ENCODE assay signal across 19 cellular contexts in genomic region chr2:54997826-54998225, GRCh38. TPM values are rescaled to one million over a fixed set of nuclear protein-coding genes. Genes with fewer than 3 reads are reported as not detected.
DNase-seq lines count a peak whose midpoint lies in the region; ATAC-seq and TF ChIP-seq lines count a peak whose summit lies in the region.
"Had no signal": no experiment of that assay in that cellular context is flagged by ENCODE, and none has a peak within 500 bp of the region (broad histone marks: within the 10 kb centered on the region; RNA-seq: fewer than 3 reads in every experiment).

No MANE protein-coding gene starts in this region.

- H2AFZ ChIP-seq in H9 (ENCODE audit: low read length) (no peak overlapping the region), smooth muscle cell (ENCODE audit: low read depth) (no peak overlapping the region)
- H2AFZ ChIP-seq: PC-9 had no signal

- H3K23ac ChIP-seq in H9 (ENCODE audit: insufficient read length, low read depth, low read length): no peak overlapping the region

- H3K9me3 Mint-ChIP-seq in H9: no peaks in the 10 kb centered on the region
- peaks cover 4% of the 10 kb centered on the region for H3K9me3 Mint-ChIP-seq in glutamatergic neuron (ENCODE audit: unreplicated experiment)
- H3K9me3 Mint-ChIP-seq: activated B cell treated with CpG ODN at 0.5 μM for 24 hours; activated naive CD4-positive, alpha-beta T cell treated with anti-CD3 and anti-CD28 coated beads, Interleukin-2, amount 50 U/mL, for 24 hours; activated T-cell treated with anti-CD3 and anti-CD28 coated beads, Interleukin-2, amount 50 U/mL, for 72 hours; natural killer cell had no signal

- H3F3A ChIP-seq in smooth muscle cell (ENCODE audit: low read depth): peaks cover 4% of the 10 kb centered on the region

- no peak overlapping the region for H3T11ph ChIP-seq in H9 (ENCODE audit: low read length)

- no peak overlapping the region for H4K8ac ChIP-seq in H9 (replicated peaks; ENCODE audit: insufficient read length, low read depth, low read length)

- H3K9ac ChIP-seq in H9 (ENCODE audit: extremely low read depth, insufficient read length, low read length): no peak overlapping the region
- no peak overlapping the region for H3K9ac ChIP-seq in smooth muscle cell (ENCODE audit: low read depth)

- ATAC-seq in T-helper 17 cell: no peak
- no peak for ATAC-seq in GM19395 (IDR thresholded peaks at IDR 0.05; ENCODE audit: unreplicated experiment)
- no peak for ATAC-seq in GM21526 (IDR thresholded peaks at IDR 0.05; ENCODE audit: low FRiP score, unreplicated experiment)
- ATAC-seq: activated T-cell treated with anti-CD3 and anti-CD28 coated beads, Interleukin-2, amount 50 U/mL, for 72 hours had no signal

- no peak overlapping the region for H4K91ac ChIP-seq in H9 (ENCODE audit: insufficient read length, low read depth, low read length)

- H3K9me3 ChIP-seq in H9 (ENCODE audit: control insufficient read depth, low read depth, low read length) (no peaks in the 10 kb centered on the region), T-helper 17 cell (ENCODE audit: control insufficient read depth, low read length, poor library complexity, severe bottlenecking) (no peaks in the 10 kb centered on the region), smooth muscle cell (replicated peaks; ENCODE audit: low read depth) (no peaks in the 10 kb centered on the region)
- H3K9me3 ChIP-seq: SJSA1, thoracic aorta had no signal

- no peak overlapping the region for H2BK15ac ChIP-seq in H9 (ENCODE audit: low read depth, low read length)

- no peak overlapping the region for H3K14ac ChIP-seq in H9 (ENCODE audit: insufficient read depth, low read length)

- no peaks in the 10 kb centered on the region for H3K23me2 ChIP-seq in H9 (ENCODE audit: insufficient read length, low read depth, low read length, poor library complexity, severe bottlenecking)

- H4K5ac ChIP-seq in H9 (ENCODE audit: insufficient read length, low read depth, low read length): no peak overlapping the region

- no peak overlapping the region for H3K18ac ChIP-seq in H9 (ENCODE audit: insufficient read length, low read depth, low read length)

- H2BK12ac ChIP-seq in H9 (ENCODE audit: insufficient read length, low read depth, low read length): no peak overlapping the region

- peaks cover 43% of the 10 kb centered on the region; the same call in 1 of the 2 replicates for H3K79me2 ChIP-seq in H9 (ENCODE audit: insufficient read depth, low read length)
- H3K79me2 ChIP-seq in smooth muscle cell (ENCODE audit: low read depth): peaks cover 100% of the 10 kb centered on the region

- no peak overlapping the region for H3K27ac Mint-ChIP-seq in H9
- no peak overlapping the region for H3K27ac Mint-ChIP-seq in T-helper 17 cell
- no peak overlapping the region for H3K27ac Mint-ChIP-seq in glutamatergic neuron (ENCODE audit: unreplicated experiment)
- H3K27ac Mint-ChIP-seq: activated B cell treated with CpG ODN at 0.5 μM for 24 hours; activated T-cell treated with anti-CD3 and anti-CD28 coated beads, Interleukin-2, amount 50 U/mL, for 72 hours had no signal

- no peak overlapping the region for H2BK5ac ChIP-seq in H9 (ENCODE audit: insufficient read length, low read length)

- H2BK20ac ChIP-seq in H9 (ENCODE audit: low read depth, low read length, poor library complexity, severe bottlenecking): no peak overlapping the region

- H4K20me1 ChIP-seq in H9 (ENCODE audit: control insufficient read depth, insufficient read depth, insufficient read length) (no peaks in the 10 kb centered on the region), smooth muscle cell (ENCODE audit: low read depth) (peaks cover 100% of the 10 kb centered on the region)

- no peak overlapping the region for H2BK120ac ChIP-seq in H9 (ENCODE audit: low read depth, low read length, poor library complexity, severe bottlenecking)

- no peak overlapping the region for H2AK5ac ChIP-seq in H9 (ENCODE audit: insufficient read length, low read length)

- H3K56ac ChIP-seq in H9 (ENCODE audit: insufficient read length, low read depth, low read length): no peak overlapping the region

- no peak overlapping the region for H3K4ac ChIP-seq in H9 (ENCODE audit: low read depth, low read length)

- DNase-seq in H9: no peak
- no peak for DNase-seq in T-helper 17 cell
- no peak for DNase-seq in glutamatergic neuron
- DNase-seq in smooth muscle cell (lab: John Stamatoyannopoulos, UW; ENCODE audit: unreplicated experiment): no peak
- DNase-seq in nucleus accumbens (lab: John Stamatoyannopoulos, UW): no peak
- DNase-seq: activated B cell treated with CpG ODN at 0.5 μM for 24 hours; activated CD8-positive, alpha-beta memory T cell treated with anti-CD3 and anti-CD28 coated beads for 24 hours; activated T-cell treated with anti-CD3 and anti-CD28 coated beads, Interleukin-2, amount 50 U/mL, for 72 hours; AML-193; foreskin fibroblast; natural killer cell; NCI-H1105 treated with DMSO at 0.1 percent for 48 hours; NCI-H524 treated with DMSO at 0.1 percent for 48 hours; PC-9 had no signal

- H3K36me3 Mint-ChIP-seq in H9 (ENCODE audit: insufficient read depth in 1 of 3, low read depth in 3 of 3) (0 out of 7 replicates have a peak, but pooled peaks cover 0 to 3% (median 0%) of the 10 kb centered on the region in 3 experiments), T-helper 17 cell (ENCODE audit: low read depth) (no peaks in the 10 kb centered on the region), glutamatergic neuron (ENCODE audit: unreplicated experiment) (no peaks in the 10 kb centered on the region)
- H3K36me3 Mint-ChIP-seq: natural killer cell had no signal

- H3K27me3 ChIP-seq in H9 (ENCODE audit: insufficient read depth, low read length): no peaks in the 10 kb centered on the region
- H3K27me3 ChIP-seq in smooth muscle cell (ENCODE audit: low read depth): no peaks in the 10 kb centered on the region
- H3K27me3 ChIP-seq: SJSA1 had no signal

- H3K4me1 Mint-ChIP-seq in H9: peaks cover 21 to 28% of the 10 kb centered on the region in 2 experiments
- H3K4me1 Mint-ChIP-seq in T-helper 17 cell: peaks cover 51% of the 10 kb centered on the region
- peaks cover 42% of the 10 kb centered on the region for H3K4me1 Mint-ChIP-seq in glutamatergic neuron (ENCODE audit: low read depth, unreplicated experiment)

- H3K4me3 ChIP-seq in smooth muscle cell: no peak overlapping the region
- H3K4me3 ChIP-seq: PC-9, SJSA1, thoracic aorta had no signal

- TF ChIP-seq CTCF in H9 (conservative IDR thresholded peaks at IDR 0.05): peak; percentile 53
- peak; percentile 38 for TF ChIP-seq CTCF in glutamatergic neuron (IDR thresholded peaks at IDR 0.05; ENCODE audit: partially characterized antibody, unreplicated experiment)
- TF ChIP-seq CTCF in smooth muscle cell (IDR thresholded peaks at IDR 0.05; ENCODE audit: borderline replicate concordance, insufficient read depth, poor library complexity, severe bottlenecking): no peak

- H3K79me1 ChIP-seq in H9 (ENCODE audit: insufficient read depth, low read depth, low read length, poor library complexity, severe bottlenecking): peaks cover 5% of the 10 kb centered on the region

- no peak overlapping the region for H3K27ac ChIP-seq in H9 (ENCODE audit: insufficient read length, low read depth, low read length)
- peak overlapping the region; percentile 51 for H3K27ac ChIP-seq in smooth muscle cell (ENCODE audit: low read depth)
- H3K27ac ChIP-seq: PC-9, SJSA1, thoracic aorta had no signal

- H3K36me3 ChIP-seq in smooth muscle cell (ENCODE audit: low read depth): no peaks in the 10 kb centered on the region
- H3K36me3 ChIP-seq: thoracic aorta had no signal

- H3K4me3 Mint-ChIP-seq in H9 (no peak overlapping the region), T-helper 17 cell (peak overlapping the region; percentile 7), glutamatergic neuron (ENCODE audit: unreplicated experiment) (peak overlapping the region; percentile 54)
- H3K4me3 Mint-ChIP-seq: activated B cell treated with CpG ODN at 0.5 μM for 24 hours; activated T-cell treated with anti-CD3 and anti-CD28 coated beads, Interleukin-2, amount 50 U/mL, for 72 hours; natural killer cell had no signal

- no CpG with 5 or more reads among the region's 1 CpG for WGBS in H9 (ENCODE audit: extremely low coverage, insufficient read length, low lambda C conversion rate)
- 86% methylated on average over 1 of the region's 1 CpG for WGBS in smooth muscle cell (ENCODE audit: low lambda C conversion rate)

- H3K4me1 ChIP-seq in H9 (ENCODE audit: insufficient read depth, low read length) (peaks cover 2% of the 10 kb centered on the region), smooth muscle cell (ENCODE audit: low read depth) (peaks cover 22% of the 10 kb centered on the region)

- H3K4me2 ChIP-seq in H9 (ENCODE audit: insufficient read depth, insufficient read length, low read length) (no peak overlapping the region), smooth muscle cell (no peak overlapping the region)

- H3K27me3 Mint-ChIP-seq in H9 (ENCODE audit: low read depth) (no peaks in the 10 kb centered on the region), T-helper 17 cell (no peaks in the 10 kb centered on the region), glutamatergic neuron (ENCODE audit: unreplicated experiment) (peaks cover 3% of the 10 kb centered on the region)
- H3K27me3 Mint-ChIP-seq: activated B cell treated with CpG ODN at 0.5 μM for 24 hours; activated naive CD4-positive, alpha-beta T cell treated with anti-CD3 and anti-CD28 coated beads, Interleukin-2, amount 50 U/mL, for 24 hours had no signal

RNA-seq across cellular contexts. Expression of gene RTN4, which starts 52.4 kb away (rescaled TPM):
- 200 and 205 TPM in 2 replicates for total RNA-seq in H9 (2021)
- 100 to 1,000 TPM in 1 of 2 donors, 10 to 100 TPM in 1; 92.7 to 114 TPM for total RNA-seq in T-helper 17 cell
- total RNA-seq in glutamatergic neuron (ENCODE audit: unreplicated experiment): 772 TPM
- total RNA-seq in smooth muscle cell: 246 and 295 TPM in 2 replicates
- 335 and 371 TPM in 2 replicates for polyA plus RNA-seq in smooth muscle cell

Comparison
In these comparisons a context has a peak if more than half of its experiments do, and no peak if none do; other contexts are left out.
1. H3K4me3 Mint-ChIP-seq: peak in T-helper 17 cell (single experiment) and glutamatergic neuron (single experiment); none in H9 (0 of 2).